In genomic region chr17:9943343-9943742, GRCh38 we compare ENCODE assay signal across 20 cellular contexts. TPM values are rescaled to one million over a fixed set of nuclear protein-coding genes. Genes with fewer than 3 reads are reported as not detected.
A peak's percentile ranks its signal among the peaks of the same experiment; 100 is the strongest.
DNase-seq lines count a peak whose midpoint lies in the region; ATAC-seq and TF ChIP-seq lines count a peak whose summit lies in the region.
"Had no signal": no experiment of that assay in that cellular context is flagged by ENCODE, and none has a peak within 500 bp of the region (broad histone marks: within the 10 kb centered on the region; RNA-seq: fewer than 3 reads in every experiment).

No MANE protein-coding gene starts in this region.

- intact Hi-C loops in sciatic nerve (cut with DNase I), result loop anchor here (5.0 kb wide), 1 partner anchor 1081 kb away; no protein-coding TSS in a partner anchor

- H3K4me3 ChIP-seq in GM23338, result no peak overlapping the region
- no peak overlapping the region for H3K4me3 ChIP-seq in neuronal stem cell (ENCODE audit: low read length in 2 of 2)
- H3K4me3 ChIP-seq: BLaER1 had no signal

- H3K36me3 Mint-ChIP-seq in GM23338 (ENCODE audit: low read depth), result peaks cover 7% of the 10 kb centered on the region; the same call in 2 of the 3 replicates
- H3K36me3 Mint-ChIP-seq: CD4-positive, CD25-positive, alpha-beta regulatory T cell; CD8-positive, alpha-beta T cell had no signal

- H4K20me1 ChIP-seq in GM23338 (replicated peaks; ENCODE audit: insufficient read depth), result no peaks in the 10 kb centered on the region; the same call in 1 of the 2 replicates
- H4K20me1 ChIP-seq: BLaER1 had no signal

- H3K36me3 ChIP-seq in GM23338 (ENCODE audit: insufficient read depth), result no peaks in the 10 kb centered on the region
- no peaks in the 10 kb centered on the region for H3K36me3 ChIP-seq in neuronal stem cell (replicated peaks in 1 of 2; ENCODE audit: control insufficient read depth in 2 of 2, insufficient read depth in 2 of 2, low read length in 2 of 2)

- H3K14ac ChIP-seq in neuronal stem cell (ENCODE audit: low read length), result no peak overlapping the region

- DNase-seq in GM23338 (ENCODE audit: low spot score) (no peak), cerebellar cortex (ENCODE audit: low spot score) (peak; percentile 94), neuronal stem cell (ENCODE audit: low spot score) (no peak), COR-L47 (lab: John Stamatoyannopoulos, UW) (no peak), sciatic nerve (ENCODE audit: low spot score) (no peak)
- DNase-seq: CD4-positive, CD25-positive, alpha-beta regulatory T cell; CD8-positive, alpha-beta T cell; DMS 273 treated with DMSO at 0.1 percent for 48 hours; DMS79; EL; GF-D8; H7; HCEC 1CT had no signal

- no peak overlapping the region for H2BK12ac ChIP-seq in neuronal stem cell (ENCODE audit: low read length)

- peak overlapping the region; percentile 74; the same call in 1 of the 2 replicates for H3K27ac Mint-ChIP-seq in GM23338
- H3K27ac Mint-ChIP-seq: B cell; CD4-positive, CD25-positive, alpha-beta regulatory T cell; CD8-positive, alpha-beta T cell had no signal

- no peak overlapping the region for H2AFZ ChIP-seq in GM23338
- no peak overlapping the region for H2AFZ ChIP-seq in neuronal stem cell (ENCODE audit: low read length)

- no peaks in the 10 kb centered on the region for H3K4me1 Mint-ChIP-seq in GM23338
- H3K4me1 Mint-ChIP-seq: B cell; CD4-positive, CD25-positive, alpha-beta regulatory T cell had no signal

- no peaks in the 10 kb centered on the region; the same call in 2 of the 3 replicates for H3K9me3 Mint-ChIP-seq in GM23338
- H3K9me3 Mint-ChIP-seq: CD8-positive, alpha-beta T cell had no signal

- H3K27me3 ChIP-seq in GM23338 (ENCODE audit: insufficient read depth) (no peaks in the 10 kb centered on the region), neuronal stem cell (ENCODE audit: control insufficient read depth in 3 of 3, insufficient read depth in 3 of 3, low read depth in 1 of 3, low read length in 3 of 3) (no peaks in the 10 kb centered on the region)
- H3K27me3 ChIP-seq: BLaER1 had no signal

- no peak overlapping the region for H4K91ac ChIP-seq in neuronal stem cell (ENCODE audit: low read depth, low read length, poor library complexity)

- no peak for TF ChIP-seq CTCF in GM23338 (conservative IDR thresholded peaks at IDR 0.05; ENCODE audit: low read depth in 2 of 2)

- no peak overlapping the region for H2AK5ac ChIP-seq in neuronal stem cell (ENCODE audit: low read depth, low read length)

- no peak overlapping the region for H3K23ac ChIP-seq in neuronal stem cell (ENCODE audit: low read depth, low read length, poor library complexity)

- no peaks in the 10 kb centered on the region for H3K9me2 ChIP-seq in GM23338 (ENCODE audit: insufficient read depth)

- H3K9me3 ChIP-seq in neuronal stem cell (replicated peaks in 1 of 2; ENCODE audit: control insufficient read depth in 2 of 2, insufficient read depth in 1 of 2, low read depth in 1 of 2, low read length in 2 of 2), result no peaks in the 10 kb centered on the region

- H2BK5ac ChIP-seq in neuronal stem cell (ENCODE audit: low read length), result peak overlapping the region; percentile 6

- peaks cover 2% of the 10 kb centered on the region for H3K27me3 Mint-ChIP-seq in GM23338 (ENCODE audit: insufficient read depth, low read depth, poor library complexity)
- H3K27me3 Mint-ChIP-seq: B cell; CD4-positive, CD25-positive, alpha-beta regulatory T cell had no signal

- WGBS in neuronal stem cell (ENCODE audit: extremely low coverage in 2 of 2, insufficient read length in 2 of 2, insufficient replicate concordance in 1 of 2), 2 donors, result no CpG with 5 or more reads among the region's 9 CpGs

- H3K79me1 ChIP-seq in neuronal stem cell (ENCODE audit: low read depth, low read length), result no peaks in the 10 kb centered on the region

- no peaks in the 10 kb centered on the region for H3K79me2 ChIP-seq in GM23338 (replicated peaks; ENCODE audit: insufficient read depth)

- ATAC-seq in GM23338 (no peak), GM18520 (IDR thresholded peaks at IDR 0.05; ENCODE audit: unreplicated experiment) (no peak), sciatic nerve (no peak)
- ATAC-seq: CD8-positive, alpha-beta T cell had no signal

- H2BK15ac ChIP-seq in neuronal stem cell (ENCODE audit: low read length), result no peak overlapping the region

- H4K8ac ChIP-seq in neuronal stem cell (ENCODE audit: low read depth, low read length), result no peak overlapping the region

- no peak overlapping the region for H2BK120ac ChIP-seq in neuronal stem cell (ENCODE audit: low read depth, low read length)

- H3K4me2 ChIP-seq in GM23338 (no peak overlapping the region), neuronal stem cell (ENCODE audit: insufficient read depth, low read length, poor library complexity, severe bottlenecking) (no peak overlapping the region)
- H3K4me2 ChIP-seq: BLaER1 had no signal

- no peaks in the 10 kb centered on the region for H3F3A ChIP-seq in GM23338 (replicated peaks; ENCODE audit: low read depth)

- no peak overlapping the region for H3K18ac ChIP-seq in neuronal stem cell (ENCODE audit: low read length)

- H3K27ac ChIP-seq in GM23338 (ENCODE audit: low read depth) (no peak overlapping the region), neuronal stem cell (replicated peaks; ENCODE audit: low read length) (no peak overlapping the region)
- H3K27ac ChIP-seq: BLaER1, C4-2B had no signal

- H3K4me1 ChIP-seq in GM23338 (ENCODE audit: insufficient read depth), result no peaks in the 10 kb centered on the region
- H3K4me1 ChIP-seq in neuronal stem cell (ENCODE audit: control insufficient read depth in 2 of 2, insufficient read depth in 1 of 2, low read depth in 1 of 2, low read length in 2 of 2), result no peaks in the 10 kb centered on the region
- H3K4me1 ChIP-seq: BLaER1 had no signal

- H3K4ac ChIP-seq in neuronal stem cell (ENCODE audit: low read length), result no peak overlapping the region

- H3K9ac ChIP-seq in neuronal stem cell (ENCODE audit: low read depth, low read length, poor library complexity), result no peak overlapping the region
- H3K9ac ChIP-seq: BLaER1 had no signal

- H3K4me3 Mint-ChIP-seq in GM23338, result no peak overlapping the region
- H3K4me3 Mint-ChIP-seq: B cell; CD4-positive, CD25-positive, alpha-beta regulatory T cell; CD8-positive, alpha-beta T cell had no signal

TF ChIP-seq in GM23338, 12 proteins besides CTCF, POLR2A, EP300 and RAD21 (continues in another document):
- TF ChIP-seq ZNF462 (CRISPR knock-in tag; IDR thresholded peaks at IDR 0.05), result no peak
- TF ChIP-seq NANOG (IDR thresholded peaks at IDR 0.05; ENCODE audit: borderline replicate concordance), result no peak

RNA-seq across cellular contexts. Expression of gene RCVRN, which starts 38.3 kb away (rescaled TPM):
- not detected in 2 replicates for total RNA-seq in GM23338 (2014; rRNA removed; shearing (Covaris generic))
- polyA plus RNA-seq in GM23338 (2016; fragmentation: Nextera tagmentation; extraction: Ambion mirVana), result not detected in 2 replicates
- polyA plus RNA-seq in neuronal stem cell (2013, experiment 1 of 2), result 0.10 TPM
- 0.10 TPM for polyA plus RNA-seq in neuronal stem cell (2013, experiment 2 of 2)
- 1.0 TPM for total RNA-seq in sciatic nerve
- total RNA-seq: A172; A673; B cell; CD4-positive, CD25-positive, alpha-beta regulatory T cell; H1; H7 had no signal
- polyA plus RNA-seq: CD4-positive, CD25-positive, alpha-beta regulatory T cell; H1 had no signal
